ENCODE assay signal across 29 cellular contexts in genomic region chr11:20126724-20127123, GRCh38. TPM values are rescaled to one million over a fixed set of nuclear protein-coding genes. Genes with fewer than 3 reads are reported as not detected.
DNase-seq lines count a peak whose midpoint lies in the region; ATAC-seq, FAIRE-seq and TF ChIP-seq lines count a peak whose summit lies in the region.
"Had no signal": no experiment of that assay in that cellular context is flagged by ENCODE, and none has a peak within 500 bp of the region (broad histone marks: within the 10 kb centered on the region; RNA-seq: fewer than 3 reads in every experiment).

No MANE protein-coding gene starts in this region.

- H2AFZ ChIP-seq in astrocyte (ENCODE audit: low read depth, low read length) = no peak overlapping the region

- intact Hi-C loops in kidney (cut with DNase I) = no loop called here

- H3K4me1 ChIP-seq in astrocyte (ENCODE audit: insufficient read depth, low read length) (peaks cover 13% of the 10 kb centered on the region), thoracic aorta (ENCODE audit: control insufficient read depth in 1 of 2, low read depth in 2 of 2) (peaks cover 0 to 5% of the 10 kb centered on the region in 2 donors), small intestine (ENCODE audit: control insufficient read depth in 2 of 2, insufficient read depth in 1 of 2, low read depth in 1 of 2, low read length in 1 of 2) (no peaks in the 10 kb centered on the region), kidney (ENCODE audit: control insufficient read depth in 1 of 2, insufficient read depth in 1 of 2, low read depth in 1 of 2, low read length in 2 of 2) (peaks cover under 1% of the 10 kb centered on the region in 2 donors)
- H3K4me1 ChIP-seq: Caco-2, HAP-1 had no signal

- ATAC-seq in esophagus mucosa = peak; percentile 8
- peak; percentile 22 for ATAC-seq in thoracic aorta (ENCODE audit: insufficient number of reproducible peaks, low FRiP score, low read depth)
- ATAC-seq in HG03159 (IDR thresholded peaks at IDR 0.05; ENCODE audit: unreplicated experiment) = no peak
- ATAC-seq: CD8-positive, alpha-beta T cell; GM12878 had no signal

- no peaks in the 10 kb centered on the region for H3K36me3 Mint-ChIP-seq in astrocyte (ENCODE audit: low read depth, unreplicated experiment)
- H3K36me3 Mint-ChIP-seq: CD8-positive, alpha-beta T cell; IgD-negative memory B cell had no signal

- H3K27me3 Mint-ChIP-seq in astrocyte (ENCODE audit: low read depth, unreplicated experiment) = peaks cover 12% of the 10 kb centered on the region

- no peaks in the 10 kb centered on the region for H3K79me2 ChIP-seq in astrocyte (ENCODE audit: insufficient read depth, low read length)

- H3K4me3 Mint-ChIP-seq in astrocyte (ENCODE audit: unreplicated experiment) = no peak overlapping the region
- H3K4me3 Mint-ChIP-seq: CD8-positive, alpha-beta T cell; IgD-negative memory B cell had no signal

- H3K4me2 ChIP-seq in astrocyte (ENCODE audit: low read length) = no peak overlapping the region

- DNase-seq in HEK293T (ENCODE audit: extremely low spot score) (no peak), astrocyte (ENCODE audit: low read depth) (peak; percentile 79), thoracic aorta (ENCODE audit: low spot score) (no peak), small intestine (no peak), kidney (no peak), T1000 (lab: John Stamatoyannopoulos, UW) (no peak)
- DNase-seq: C1 segment of cervical spinal cord; Caco-2; CD8-positive, alpha-beta T cell; EL; GDM1; GOT3; NCI-H1048; NCI-H1694; NCI-H2029 treated with DMSO at 0.1 percent for 48 hours; NCI-H446 treated with DMSO at 0.1 percent for 48 hours; NCI-H526; NCI-H82; NK-92 treated with Interleukin-12 subunit alpha and Interleukin-12 subunit beta, amount 100 ng/mL, for 24 hours; Right ventricle myocardium superior; RPMI8226 had no signal

- H3K36me3 ChIP-seq in astrocyte (ENCODE audit: insufficient read depth, low read length) (no peaks in the 10 kb centered on the region), thoracic aorta (no peaks in the 10 kb centered on the region), small intestine (ENCODE audit: control insufficient read depth in 2 of 2, insufficient read depth in 2 of 2, low read length in 2 of 2) (no peaks in the 10 kb centered on the region), kidney (ENCODE audit: control insufficient read depth in 1 of 2, insufficient read depth in 2 of 2, low read length in 2 of 2) (no peaks in the 10 kb centered on the region)
- H3K36me3 ChIP-seq: HAP-1 had no signal

- H3K9ac ChIP-seq in astrocyte (ENCODE audit: low read length) (peak overlapping the region; percentile 48), kidney (ENCODE audit: low read length in 2 of 2) (no peak overlapping the region)

- H4K20me1 ChIP-seq in astrocyte (ENCODE audit: insufficient read depth, low read length) = no peaks in the 10 kb centered on the region

- no peak for TF ChIP-seq CTCF in astrocyte (IDR thresholded peaks at IDR 0.05; ENCODE audit: insufficient read depth, low read depth, low read length)
- TF ChIP-seq CTCF in thoracic aorta (IDR thresholded peaks at IDR 0.05) = no peak
- TF ChIP-seq CTCF in kidney (IDR thresholded peaks at IDR 0.05; ENCODE audit: borderline replicate concordance, extremely low read depth, insufficient read depth) = no peak

- H3K27ac Mint-ChIP-seq in astrocyte (ENCODE audit: unreplicated experiment) = no peak overlapping the region
- H3K27ac Mint-ChIP-seq: CD8-positive, alpha-beta T cell; IgD-negative memory B cell had no signal

- H3K9me3 ChIP-seq in astrocyte (ENCODE audit: insufficient read depth, low read depth, low read length) (no peaks in the 10 kb centered on the region), thoracic aorta (no peaks in the 10 kb centered on the region), small intestine (ENCODE audit: control insufficient read depth, low read depth) (no peaks in the 10 kb centered on the region), kidney (ENCODE audit: control insufficient read depth in 1 of 2, low read length in 2 of 2) (no peaks in the 10 kb centered on the region)
- H3K9me3 ChIP-seq: Caco-2, HAP-1 had no signal

- no peaks in the 10 kb centered on the region for H3K27me3 ChIP-seq in astrocyte (ENCODE audit: insufficient read depth, low read length)
- H3K27me3 ChIP-seq in thoracic aorta (replicated peaks; ENCODE audit: insufficient read depth) = no peaks in the 10 kb centered on the region
- peaks cover 0 to 1% of the 10 kb centered on the region in 2 donors for H3K27me3 ChIP-seq in small intestine (ENCODE audit: control insufficient read depth in 2 of 2, insufficient read depth in 2 of 2, low read length in 2 of 2)

- FAIRE-seq in astrocyte (lab: Jason Lieb, UNC) = no peak
- no peak for FAIRE-seq in small intestine (lab: Jason Lieb, UNC)
- no peak for FAIRE-seq in kidney (lab: Jason Lieb, UNC)
- FAIRE-seq: A204.1, GM12878 had no signal

- CTCF ChIA-PET in HEK293T (lab: Yijun Ruan, JAX) = interaction anchor here (1.5 to 3.5 kb wide), 2 partner anchors 175 to 546 kb away, joined by 3 to 11 read pairs; no protein-coding TSS in a partner anchor

- H3K4me3 ChIP-seq in astrocyte (ENCODE audit: insufficient read depth, low read depth, low read length) = no peak overlapping the region
- H3K4me3 ChIP-seq in thoracic aorta = no peak overlapping the region
- H3K4me3 ChIP-seq in small intestine (ENCODE audit: low read depth in 1 of 2, low read length in 2 of 2) = no peak overlapping the region
- no peak overlapping the region for H3K4me3 ChIP-seq in kidney (ENCODE audit: low read length in 2 of 2)
- H3K4me3 ChIP-seq: GM12878, HAP-1 had no signal

- peaks cover 5% of the 10 kb centered on the region for H3K9me3 Mint-ChIP-seq in astrocyte (ENCODE audit: unreplicated experiment)
- H3K9me3 Mint-ChIP-seq: CD8-positive, alpha-beta T cell; IgD-negative memory B cell had no signal

- POLR2A ChIA-PET in HEK293T (lab: Yijun Ruan, JAX) = no interaction called here

- WGBS in small intestine, 3 donors = 72 to 82% (median 74%) methylated on average over 8 of the region's 8 CpGs

- peaks cover 8% of the 10 kb centered on the region for H3K4me1 Mint-ChIP-seq in astrocyte (ENCODE audit: low read depth, unreplicated experiment)

- H3K27ac ChIP-seq in astrocyte (ENCODE audit: low read depth, low read length) (peak overlapping the region; percentile 50), thoracic aorta (peak overlapping the region in 1 of 2 donors; percentile 38), small intestine (ENCODE audit: low read depth in 1 of 2, low read length in 1 of 2) (no peak overlapping the region), kidney (ENCODE audit: low read depth in 2 of 2, low read length in 2 of 2) (no peak overlapping the region)
- H3K27ac ChIP-seq: HL-60 had no signal

TF ChIP-seq in HEK293T, 16 proteins besides CTCF, POLR2A, EP300 and RAD21:
- no peak for TF ChIP-seq FOXM1 (IDR thresholded peaks at IDR 0.05; ENCODE audit: borderline replicate concordance)
- TF ChIP-seq PKNOX1 (IDR thresholded peaks at IDR 0.05) = 0 out of 2 replicates have a peak, but pooled peaks have one; percentile 22

RNA-seq across cellular contexts. Expression of gene DBX1, which starts 33.6 kb away (rescaled TPM):
- not detected in 2 replicates for total RNA-seq in astrocyte
- not detected for total RNA-seq in esophagus mucosa
- total RNA-seq in thoracic aorta = not detected
- polyA plus RNA-seq in small intestine = not detected
- total RNA-seq in kidney = not detected
- polyA plus RNA-seq in kidney (ENCODE audit: insufficient read depth, low read depth, low replicate concordance) = not detected
- total RNA-seq: Caco-2; CD8-positive, alpha-beta T cell; GM12878; Right ventricle myocardium superior; SK-MEL-5 had no signal
- polyA plus RNA-seq: GM12878, IgD-negative memory B cell had no signal
